Comparison of ENCODE assay signal across 9 cellular contexts in the genomic region with DNA sequence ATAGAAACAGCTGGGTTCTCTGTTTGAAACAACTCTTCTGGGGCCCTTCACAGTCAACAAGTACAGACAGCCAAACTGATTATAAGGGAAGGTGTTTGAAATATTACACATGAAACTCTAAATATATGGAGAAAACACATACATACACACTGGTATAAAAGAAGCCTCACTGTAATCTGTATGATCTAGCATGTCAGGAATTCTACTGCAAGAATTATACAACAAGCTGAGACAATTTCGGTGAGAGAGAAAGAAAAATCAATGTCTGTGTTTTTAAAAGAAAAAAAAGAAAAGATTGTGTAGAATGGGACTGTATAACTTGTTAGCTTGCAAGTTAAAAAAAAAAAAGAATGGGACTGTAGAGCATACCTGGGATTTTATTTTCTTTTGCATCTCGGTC. TPM values are rescaled to one million over a fixed set of nuclear protein-coding genes. Genes with fewer than 3 reads are reported as not detected.
DNase-seq lines count a peak whose midpoint lies in the region; ATAC-seq, FAIRE-seq and TF ChIP-seq lines count a peak whose summit lies in the region.
"Had no signal": no experiment of that assay in that cellular context is flagged by ENCODE, and none has a peak within 500 bp of the region (broad histone marks: within the 10 kb centered on the region; RNA-seq: fewer than 3 reads in every experiment).

No MANE protein-coding gene starts in this region.

- H3K27ac ChIP-seq in GM23338 (ENCODE audit: low read depth) = no peak overlapping the region

- H3K27ac Mint-ChIP-seq in GM23338 = no peak overlapping the region

- peaks cover 66% of the 10 kb centered on the region for H3K79me2 ChIP-seq in GM23338 (replicated peaks; ENCODE audit: insufficient read depth)

- peaks cover 2% of the 10 kb centered on the region; the same call in 1 of the 2 replicates for H3K9me2 ChIP-seq in GM23338 (ENCODE audit: insufficient read depth)

- H2AFZ ChIP-seq in GM23338 = no peak overlapping the region

- H3K4me1 Mint-ChIP-seq in GM23338 = peaks cover 6% of the 10 kb centered on the region

- DNase-seq in EL (peak; percentile 25), H7 (no peak), NCI-H748 (lab: John Stamatoyannopoulos, UW; ENCODE audit: unreplicated experiment) (no peak), GM23338 (ENCODE audit: low spot score) (no peak)
- DNase-seq in NK-92 treated with Interleukin-12 subunit alpha and Interleukin-12 subunit beta, amount 100 ng/mL, for 24 hours (lab: John Stamatoyannopoulos, UW) = no peak
- DNase-seq: activated CD4-positive, alpha-beta T cell treated with anti-CD3 and anti-CD28 coated beads, Interleukin-2, amount 50 U/mL, for 4 hours had no signal

- peaks cover 9% of the 10 kb centered on the region for H3K4me1 ChIP-seq in GM23338 (ENCODE audit: insufficient read depth)

- ATAC-seq in GM21526 (IDR thresholded peaks at IDR 0.05; ENCODE audit: low FRiP score, unreplicated experiment) (peak; percentile 34), HG03469 (IDR thresholded peaks at IDR 0.05; ENCODE audit: unreplicated experiment) (peak; percentile 6), GM23338 (no peak)

- H3K4me3 Mint-ChIP-seq in GM23338 = no peak overlapping the region

- FAIRE-seq in islet of Langerhans (lab: Jason Lieb, UNC) = peak; percentile 55

- H3K4me2 ChIP-seq in GM23338 = no peak overlapping the region

- no peaks in the 10 kb centered on the region for H4K20me1 ChIP-seq in GM23338 (replicated peaks; ENCODE audit: insufficient read depth)

- H3K4me3 ChIP-seq in H7 (ENCODE audit: insufficient read depth, low read depth, low read length) = no peak overlapping the region
- H3K4me3 ChIP-seq in GM23338 = no peak overlapping the region

- H3K27me3 ChIP-seq in H7 (ENCODE audit: control insufficient read depth, insufficient read depth, low read length) (no peaks in the 10 kb centered on the region), GM23338 (ENCODE audit: insufficient read depth) (no peaks in the 10 kb centered on the region)

- no peaks in the 10 kb centered on the region for H3F3A ChIP-seq in GM23338 (replicated peaks; ENCODE audit: low read depth)

- H3K36me3 ChIP-seq in H7 (replicated peaks; ENCODE audit: control insufficient read depth, insufficient read depth, low read length) = no peaks in the 10 kb centered on the region; the same call in 1 of the 2 replicates
- no peaks in the 10 kb centered on the region for H3K36me3 ChIP-seq in GM23338 (ENCODE audit: insufficient read depth)

- peaks cover 38% of the 10 kb centered on the region for H3K36me3 Mint-ChIP-seq in GM23338 (ENCODE audit: low read depth)

- no peaks in the 10 kb centered on the region for H3K27me3 Mint-ChIP-seq in GM23338 (ENCODE audit: insufficient read depth, low read depth, poor library complexity)

- H3K9me3 Mint-ChIP-seq in GM23338 = peaks cover 19% of the 10 kb centered on the region

- TF ChIP-seq CTCF in GM23338 (conservative IDR thresholded peaks at IDR 0.05; ENCODE audit: low read depth in 2 of 2) = no peak

TF ChIP-seq in GM23338, 12 proteins besides CTCF, POLR2A, EP300 and RAD21 (continues in another document):
- no peak for TF ChIP-seq JUNB (IDR thresholded peaks at IDR 0.05; ENCODE audit: unreplicated experiment)
- TF ChIP-seq STAT1 (IDR thresholded peaks at IDR 0.05; ENCODE audit: unreplicated experiment) = no peak
- TF ChIP-seq EZH2 (IDR thresholded peaks at IDR 0.05; ENCODE audit: low read depth, unreplicated experiment) = no peak
- no peak for TF ChIP-seq POLR2AphosphoS5 (IDR thresholded peaks at IDR 0.05; ENCODE audit: low read depth)
- TF ChIP-seq, protein P1, sequence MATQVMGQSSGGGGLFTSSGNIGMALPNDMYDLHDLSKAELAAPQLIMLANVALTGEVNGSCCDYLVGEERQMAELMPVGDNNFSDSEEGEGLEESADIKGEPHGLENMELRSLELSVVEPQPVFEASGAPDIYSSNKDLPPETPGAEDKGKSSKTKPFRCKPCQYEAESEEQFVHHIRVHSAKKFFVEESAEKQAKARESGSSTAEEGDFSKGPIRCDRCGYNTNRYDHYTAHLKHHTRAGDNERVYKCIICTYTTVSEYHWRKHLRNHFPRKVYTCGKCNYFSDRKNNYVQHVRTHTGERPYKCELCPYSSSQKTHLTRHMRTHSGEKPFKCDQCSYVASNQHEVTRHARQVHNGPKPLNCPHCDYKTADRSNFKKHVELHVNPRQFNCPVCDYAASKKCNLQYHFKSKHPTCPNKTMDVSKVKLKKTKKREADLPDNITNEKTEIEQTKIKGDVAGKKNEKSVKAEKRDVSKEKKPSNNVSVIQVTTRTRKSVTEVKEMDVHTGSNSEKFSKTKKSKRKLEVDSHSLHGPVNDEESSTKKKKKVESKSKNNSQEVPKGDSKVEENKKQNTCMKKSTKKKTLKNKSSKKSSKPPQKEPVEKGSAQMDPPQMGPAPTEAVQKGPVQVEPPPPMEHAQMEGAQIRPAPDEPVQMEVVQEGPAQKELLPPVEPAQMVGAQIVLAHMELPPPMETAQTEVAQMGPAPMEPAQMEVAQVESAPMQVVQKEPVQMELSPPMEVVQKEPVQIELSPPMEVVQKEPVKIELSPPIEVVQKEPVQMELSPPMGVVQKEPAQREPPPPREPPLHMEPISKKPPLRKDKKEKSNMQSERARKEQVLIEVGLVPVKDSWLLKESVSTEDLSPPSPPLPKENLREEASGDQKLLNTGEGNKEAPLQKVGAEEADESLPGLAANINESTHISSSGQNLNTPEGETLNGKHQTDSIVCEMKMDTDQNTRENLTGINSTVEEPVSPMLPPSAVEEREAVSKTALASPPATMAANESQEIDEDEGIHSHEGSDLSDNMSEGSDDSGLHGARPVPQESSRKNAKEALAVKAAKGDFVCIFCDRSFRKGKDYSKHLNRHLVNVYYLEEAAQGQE (IDR thresholded peaks at IDR 0.05; ENCODE audit: unreplicated experiment) = no peak
- TF ChIP-seq, protein P2, sequence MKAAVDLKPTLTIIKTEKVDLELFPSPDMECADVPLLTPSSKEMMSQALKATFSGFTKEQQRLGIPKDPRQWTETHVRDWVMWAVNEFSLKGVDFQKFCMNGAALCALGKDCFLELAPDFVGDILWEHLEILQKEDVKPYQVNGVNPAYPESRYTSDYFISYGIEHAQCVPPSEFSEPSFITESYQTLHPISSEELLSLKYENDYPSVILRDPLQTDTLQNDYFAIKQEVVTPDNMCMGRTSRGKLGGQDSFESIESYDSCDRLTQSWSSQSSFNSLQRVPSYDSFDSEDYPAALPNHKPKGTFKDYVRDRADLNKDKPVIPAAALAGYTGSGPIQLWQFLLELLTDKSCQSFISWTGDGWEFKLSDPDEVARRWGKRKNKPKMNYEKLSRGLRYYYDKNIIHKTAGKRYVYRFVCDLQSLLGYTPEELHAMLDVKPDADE (IDR thresholded peaks at IDR 0.05) = no peak
- no peak for TF ChIP-seq EZH2phosphoT487 (IDR thresholded peaks at IDR 0.05; ENCODE audit: unreplicated experiment)
- no peak for TF ChIP-seq NANOG (IDR thresholded peaks at IDR 0.05; ENCODE audit: borderline replicate concordance)
- no peak for TF ChIP-seq CREB1 (CRISPR knock-in tag; IDR thresholded peaks at IDR 0.05; ENCODE audit: low read depth)
- TF ChIP-seq ZNF331 (CRISPR knock-in tag; IDR thresholded peaks at IDR 0.05; ENCODE audit: low read depth) = no peak

RNA-seq across cellular contexts. Expression of a gene that starts 26.3 kb away (rescaled TPM):
- total RNA-seq in H7 (2014; rRNA removed; shearing (Covaris generic)) = 15.2 and 17.1 TPM in 2 replicates
- total RNA-seq in GM23338 (2014; rRNA removed; shearing (Covaris generic)) = 20.4 and 26.2 TPM in 2 replicates
- 6.2 and 6.9 TPM in 2 replicates for polyA plus RNA-seq in GM23338 (2016; fragmentation: Nextera tagmentation; extraction: Ambion mirVana)
